ENCODE assay signal across 26 cellular contexts in genomic region chr2:201250741-201251140, GRCh38. TPM values are rescaled to one million over a fixed set of nuclear protein-coding genes. Genes with fewer than 3 reads are reported as not detected.
A peak's percentile ranks its signal among the peaks of the same experiment; 100 is the strongest.
DNase-seq lines count a peak whose midpoint lies in the region; ATAC-seq and TF ChIP-seq lines count a peak whose summit lies in the region.
"Had no signal": no experiment of that assay in that cellular context is flagged by ENCODE, and none has a peak within 500 bp of the region (broad histone marks: within the 10 kb centered on the region; RNA-seq: fewer than 3 reads in every experiment).

No MANE protein-coding gene starts in this region.

- H3K9me3 Mint-ChIP-seq in activated naive CD8-positive, alpha-beta T cell (ENCODE audit: low read depth), result peaks cover 4% of the 10 kb centered on the region
- peaks cover 4% of the 10 kb centered on the region for H3K9me3 Mint-ChIP-seq in activated naive CD8-positive, alpha-beta T cell treated with anti-CD3 and anti-CD28 coated beads, Interleukin-2, amount 50 U/mL, for 24 hours
- peaks cover 13% of the 10 kb centered on the region for H3K9me3 Mint-ChIP-seq in activated T-helper 1 cell treated with anti-CD3 and anti-CD28 coated beads, Interleukin-12 subunit alpha, Interleukin-12 subunit beta, Interleukin-2, Interleukin-4 antibody, amounts not matched to agents 30 ng/mL and 10 ng/mL and 1 ng/mL, durations not matched to agents 14 hours and 24 hours and 36 hours
- H3K9me3 Mint-ChIP-seq: neural crest cell had no signal

- H3K4me2 ChIP-seq in osteoblast (ENCODE audit: insufficient read depth, low read length), result no peak overlapping the region
- H3K4me2 ChIP-seq: BLaER1 treated with 17β-estradiol and CSF1 and Interleukin-3, amounts not matched to agents 10 nM and 100 nM had no signal

- DNase-seq in activated naive CD8-positive, alpha-beta T cell treated with anti-CD3 and anti-CD28 coated beads, Interleukin-2, amount 50 U/mL, for 24 hours, result no peak
- DNase-seq in activated T-helper 1 cell treated with anti-CD3 and anti-CD28 coated beads, Interleukin-12 subunit alpha, Interleukin-12 subunit beta, Interleukin-2, Interleukin-4 antibody, amounts not matched to agents 30 ng/mL and 10 ng/mL and 1 ng/mL, durations not matched to agents 14 hours and 24 hours and 36 hours (ENCODE audit: low spot score), result no peak
- DNase-seq in osteoblast (ENCODE audit: insufficient read length, low spot score, missing footprints) (peak; percentile 26), nucleus accumbens (lab: John Stamatoyannopoulos, UW) (no peak), tibial artery (no peak)
- DNase-seq: activated naive CD4-positive, alpha-beta T cell treated with Interleukin-2 at 50 U/mL for 16 hours; activated T-cell treated with anti-CD3 and anti-CD28 coated beads, Interleukin-2, amount 50 U/mL, for 4 hours; Calu3; DMS79 treated with DMSO at 0.1 percent for 48 hours; GF-D8; GM23248; NCI-H1092 treated with DMSO at 0.1 percent for 48 hours; NCI-H1694 treated with DMSO at 0.1 percent for 48 hours; NCI-H446 treated with DMSO at 0.1 percent for 48 hours; RPMI8226; SJCRH30; small intestine; stimulated activated naive CD8-positive, alpha-beta T cell treated with anti-CD3 and anti-CD28 coated beads, Interleukin-15, Interleukin-2, amounts not matched to agents 100 U/mL and 50 U/mL, for 24 hours; SW 1271 had no signal

- H3K27me3 Mint-ChIP-seq in activated naive CD8-positive, alpha-beta T cell, result no peaks in the 10 kb centered on the region
- no peaks in the 10 kb centered on the region for H3K27me3 Mint-ChIP-seq in activated naive CD8-positive, alpha-beta T cell treated with anti-CD3 and anti-CD28 coated beads, Interleukin-2, amount 50 U/mL, for 24 hours
- no peaks in the 10 kb centered on the region for H3K27me3 Mint-ChIP-seq in activated T-helper 1 cell treated with anti-CD3 and anti-CD28 coated beads, Interleukin-12 subunit alpha, Interleukin-12 subunit beta, Interleukin-2, Interleukin-4 antibody, amounts not matched to agents 30 ng/mL and 10 ng/mL and 1 ng/mL, durations not matched to agents 14 hours and 24 hours and 36 hours (ENCODE audit: insufficient read depth)

- ATAC-seq in activated naive CD8-positive, alpha-beta T cell treated with anti-CD3 and anti-CD28 coated beads, Interleukin-2, amount 50 U/mL, for 24 hours, result no peak
- ATAC-seq in GM18868 (IDR thresholded peaks at IDR 0.05; ENCODE audit: unreplicated experiment), result peak; percentile 31
- ATAC-seq in GM21576 (IDR thresholded peaks at IDR 0.05; ENCODE audit: unreplicated experiment), result no peak
- ATAC-seq: activated T-cell treated with anti-CD3 and anti-CD28 coated beads, Interleukin-2, amount 50 U/mL, for 4 hours; stimulated activated naive CD8-positive, alpha-beta T cell treated with anti-CD3 and anti-CD28 coated beads, Interleukin-15, Interleukin-2, amounts not matched to agents 100 U/mL and 50 U/mL, for 24 hours had no signal

- no peaks in the 10 kb centered on the region for H3K79me2 ChIP-seq in osteoblast (ENCODE audit: insufficient read depth, low read length)

- H3K36me3 ChIP-seq in osteoblast (ENCODE audit: insufficient read depth, low read length) (no peaks in the 10 kb centered on the region), tibial artery (no peaks in the 10 kb centered on the region)
- H3K36me3 ChIP-seq: breast epithelium, right atrium auricular region, SJCRH30 had no signal

- no peak overlapping the region for H3K4me3 Mint-ChIP-seq in activated naive CD8-positive, alpha-beta T cell
- H3K4me3 Mint-ChIP-seq in activated naive CD8-positive, alpha-beta T cell treated with anti-CD3 and anti-CD28 coated beads, Interleukin-2, amount 50 U/mL, for 24 hours, result no peak overlapping the region
- peak overlapping the region; percentile 7 for H3K4me3 Mint-ChIP-seq in activated T-helper 1 cell treated with anti-CD3 and anti-CD28 coated beads, Interleukin-12 subunit alpha, Interleukin-12 subunit beta, Interleukin-2, Interleukin-4 antibody, amounts not matched to agents 30 ng/mL and 10 ng/mL and 1 ng/mL, durations not matched to agents 14 hours and 24 hours and 36 hours
- H3K4me3 Mint-ChIP-seq: activated T-cell treated with anti-CD3 and anti-CD28 coated beads, Interleukin-2, amount 50 U/mL, for 4 hours; neural crest cell had no signal

- H2AFZ ChIP-seq in osteoblast (ENCODE audit: low read length), result no peak overlapping the region
- H2AFZ ChIP-seq: GM23248 had no signal

- intact Hi-C loops in activated T-helper 1 cell treated with anti-CD3 and anti-CD28 coated beads, Interleukin-12 subunit alpha, Interleukin-12 subunit beta, Interleukin-2, Interleukin-4 antibody, amounts not matched to agents 30 ng/mL and 10 ng/mL and 1 ng/mL, durations not matched to agents 14 hours and 24 hours and 36 hours (cut with micrococcal nuclease), result loop anchor here (10.0 kb wide), 2 partner anchors 1124 to 1384 kb away; partner anchors contain the start of genes BMPR2 and FAM117B
- intact Hi-C loops in tibial artery (cut with DNase I; ENCODE audit: low total_unique reads), result loop anchor here (5.0 kb wide), 1 partner anchor 117 kb away; no protein-coding TSS in a partner anchor

- H3K27ac ChIP-seq in osteoblast (ENCODE audit: low read depth, low read length), result no peak overlapping the region
- H3K27ac ChIP-seq in tibial artery, result no peak overlapping the region
- H3K27ac ChIP-seq: breast epithelium, GM23248, right atrium auricular region, SJCRH30 had no signal

- peaks cover 27% of the 10 kb centered on the region for H3K36me3 Mint-ChIP-seq in activated naive CD8-positive, alpha-beta T cell
- H3K36me3 Mint-ChIP-seq in activated naive CD8-positive, alpha-beta T cell treated with anti-CD3 and anti-CD28 coated beads, Interleukin-2, amount 50 U/mL, for 24 hours (ENCODE audit: low read depth), result peaks cover 34% of the 10 kb centered on the region
- peaks cover 47% of the 10 kb centered on the region for H3K36me3 Mint-ChIP-seq in activated T-helper 1 cell treated with anti-CD3 and anti-CD28 coated beads, Interleukin-12 subunit alpha, Interleukin-12 subunit beta, Interleukin-2, Interleukin-4 antibody, amounts not matched to agents 30 ng/mL and 10 ng/mL and 1 ng/mL, durations not matched to agents 14 hours and 24 hours and 36 hours (ENCODE audit: low read depth)

- TF ChIP-seq CTCF in osteoblast (IDR thresholded peaks at IDR 0.05; ENCODE audit: extremely low read depth, low read depth, low read length) (no peak), tibial artery (IDR thresholded peaks at IDR 0.05) (no peak)

- H4K20me1 ChIP-seq in osteoblast (ENCODE audit: insufficient read depth, low read length), result no peaks in the 10 kb centered on the region
- H4K20me1 ChIP-seq: BLaER1 treated with 17β-estradiol and CSF1 and Interleukin-3, amounts not matched to agents 10 nM and 100 nM had no signal

- H3K4me1 ChIP-seq in osteoblast (ENCODE audit: insufficient read depth, low read length) (no peaks in the 10 kb centered on the region), tibial artery (peaks cover 0 to 7% (median 3%) of the 10 kb centered on the region in 4 donors)
- H3K4me1 ChIP-seq: breast epithelium, right atrium auricular region, SJCRH30 had no signal

- H3K27ac Mint-ChIP-seq in activated naive CD8-positive, alpha-beta T cell, result peak overlapping the region; percentile 46
- no peak overlapping the region for H3K27ac Mint-ChIP-seq in activated naive CD8-positive, alpha-beta T cell treated with anti-CD3 and anti-CD28 coated beads, Interleukin-2, amount 50 U/mL, for 24 hours
- peak overlapping the region; percentile 26 for H3K27ac Mint-ChIP-seq in activated T-helper 1 cell treated with anti-CD3 and anti-CD28 coated beads, Interleukin-12 subunit alpha, Interleukin-12 subunit beta, Interleukin-2, Interleukin-4 antibody, amounts not matched to agents 30 ng/mL and 10 ng/mL and 1 ng/mL, durations not matched to agents 14 hours and 24 hours and 36 hours

- peaks cover 79% of the 10 kb centered on the region for H3K4me1 Mint-ChIP-seq in activated naive CD8-positive, alpha-beta T cell (ENCODE audit: low read depth)
- H3K4me1 Mint-ChIP-seq in activated naive CD8-positive, alpha-beta T cell treated with anti-CD3 and anti-CD28 coated beads, Interleukin-2, amount 50 U/mL, for 24 hours, result peaks cover 67% of the 10 kb centered on the region
- peaks cover 67% of the 10 kb centered on the region for H3K4me1 Mint-ChIP-seq in activated T-helper 1 cell treated with anti-CD3 and anti-CD28 coated beads, Interleukin-12 subunit alpha, Interleukin-12 subunit beta, Interleukin-2, Interleukin-4 antibody, amounts not matched to agents 30 ng/mL and 10 ng/mL and 1 ng/mL, durations not matched to agents 14 hours and 24 hours and 36 hours (ENCODE audit: low read depth)
- H3K4me1 Mint-ChIP-seq: neural crest cell had no signal

- H3K4me3 ChIP-seq in osteoblast (ENCODE audit: insufficient read depth, low read length) (no peak overlapping the region), tibial artery (no peak overlapping the region)
- H3K4me3 ChIP-seq: BLaER1 treated with 17β-estradiol and CSF1 and Interleukin-3, amounts not matched to agents 10 nM and 100 nM; breast epithelium; GM23248; right atrium auricular region; SJCRH30 had no signal

- H3K9me3 ChIP-seq in osteoblast (ENCODE audit: low read depth, low read length) (no peaks in the 10 kb centered on the region), tibial artery (no peaks in the 10 kb centered on the region)
- H3K9me3 ChIP-seq: breast epithelium, right atrium auricular region, SJCRH30 had no signal

- H3K27me3 ChIP-seq in osteoblast (ENCODE audit: insufficient read depth, low read length) (no peaks in the 10 kb centered on the region), tibial artery (no peaks in the 10 kb centered on the region)
- H3K27me3 ChIP-seq: BLaER1 treated with 17β-estradiol and CSF1 and Interleukin-3, amounts not matched to agents 10 nM and 100 nM; breast epithelium; right atrium auricular region; SJCRH30 had no signal

RNA-seq across cellular contexts. Expression of gene CASP8, which starts 9.6 kb away (rescaled TPM):
- total RNA-seq in activated T-helper 1 cell treated with anti-CD3 and anti-CD28 coated beads, Interleukin-12 subunit alpha, Interleukin-12 subunit beta, Interleukin-2, Interleukin-4 antibody, amounts not matched to agents 30 ng/mL and 10 ng/mL and 1 ng/mL, durations not matched to agents 14 hours and 24 hours and 36 hours, result 40.5 and 40.6 TPM in 2 replicates
- 19.4 and 23.2 TPM in 2 replicates for total RNA-seq in osteoblast
